8 cellular contexts compared by ENCODE assay signal in the genomic region with DNA sequence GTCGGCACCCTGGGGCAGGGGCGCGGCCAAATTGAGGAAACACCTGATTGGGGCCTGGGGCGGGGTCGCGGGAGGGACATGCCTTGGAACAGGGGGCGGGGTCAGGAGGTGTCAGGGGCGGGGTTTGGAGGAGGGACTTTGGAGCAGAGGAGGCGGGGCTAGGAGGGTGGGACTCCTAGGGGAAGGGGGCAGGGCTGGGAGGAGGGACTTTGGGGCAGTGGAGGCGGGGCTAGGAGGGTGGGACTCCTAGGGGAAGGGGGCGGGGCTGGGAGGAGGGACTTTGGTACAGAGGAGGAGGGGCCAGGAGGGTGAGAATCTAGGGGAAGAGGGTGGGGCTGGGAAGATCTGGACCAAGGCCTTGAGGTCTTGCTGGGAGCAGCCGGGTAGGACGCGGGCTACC. TPM values are rescaled to one million over a fixed set of nuclear protein-coding genes. Genes with fewer than 3 reads are reported as not detected.
A peak's percentile ranks its signal among the peaks of the same experiment; 100 is the strongest.
DNase-seq lines count a peak whose midpoint lies in the region; ATAC-seq lines count a peak whose summit lies in the region.

No MANE protein-coding gene starts in this region.

- peaks cover 19% of the 10 kb centered on the region for H3K27me3 ChIP-seq in BLaER1

- no peaks in the 10 kb centered on the region for H4K20me1 ChIP-seq in BLaER1

- peak; percentile 15 for DNase-seq in KBM-7
- peak; percentile 32 to 58 (median 38) for DNase-seq in activated CD4-positive, CD25-positive, alpha-beta regulatory T cell (lab: John Stamatoyannopoulos, UW)
- DNase-seq in cerebellar cortex (ENCODE audit: low spot score) = peak; percentile 49
- peak; percentile 90 for DNase-seq in lung microvascular endothelial cell (ENCODE audit: low read depth in 2 of 2)
- peak; percentile 42 to 59 for DNase-seq in stimulated activated CD8-positive, alpha-beta memory T cell treated with anti-CD3 and anti-CD28 coated beads, Interleukin-7, amount 100 ng/mL, for 4 hours (ENCODE audit: low read depth in 2 of 2)
- no peak for DNase-seq in inferior parietal cortex (ENCODE audit: extremely low spot score)

- H3K9ac ChIP-seq in BLaER1 = no peak overlapping the region

- in situ Hi-C loops in KBM-7 (cut with MboI; ENCODE audit: low pct_unique_long_range_greater_than_20kb, low sequenced_read_pairs) = no loop called here

- no peaks in the 10 kb centered on the region for H3K36me3 ChIP-seq in BLaER1

- no peak for ATAC-seq in GM21717 (IDR thresholded peaks at IDR 0.05; ENCODE audit: unreplicated experiment)

- H3K27ac ChIP-seq in BLaER1 = no peak overlapping the region

- peaks cover 57% of the 10 kb centered on the region for H3K4me1 ChIP-seq in BLaER1

- H3K4me3 ChIP-seq in BLaER1 = peak overlapping the region; percentile 54

- peak overlapping the region; percentile 85 for H3K4me2 ChIP-seq in BLaER1

- H3K9me3 ChIP-seq in BLaER1 = no peaks in the 10 kb centered on the region

RNA-seq across cellular contexts. Expression of a gene that starts 21.9 kb away (rescaled TPM):
- 0.20 and 0.22 TPM in 2 replicates for total RNA-seq in lung microvascular endothelial cell

RNA-seq across cellular contexts. Expression of a gene that starts 24.0 kb away (rescaled TPM):
- total RNA-seq in lung microvascular endothelial cell = 34.9 and 37.0 TPM in 2 replicates

RNA-seq across cellular contexts. Expression of a gene that starts 30.4 kb away (rescaled TPM):
- 10.0 and 14.5 TPM in 2 replicates for total RNA-seq in lung microvascular endothelial cell

RNA-seq across cellular contexts. Expression of a gene that starts 40.0 kb away (rescaled TPM):
- under 0.01 and 0.20 TPM in 2 replicates for total RNA-seq in lung microvascular endothelial cell

RNA-seq across cellular contexts. Expression of a gene that starts 51.2 kb away (rescaled TPM):
- not detected in 2 replicates for total RNA-seq in lung microvascular endothelial cell
